ENCODE assay signal across 8 cellular contexts in the genomic region with DNA sequence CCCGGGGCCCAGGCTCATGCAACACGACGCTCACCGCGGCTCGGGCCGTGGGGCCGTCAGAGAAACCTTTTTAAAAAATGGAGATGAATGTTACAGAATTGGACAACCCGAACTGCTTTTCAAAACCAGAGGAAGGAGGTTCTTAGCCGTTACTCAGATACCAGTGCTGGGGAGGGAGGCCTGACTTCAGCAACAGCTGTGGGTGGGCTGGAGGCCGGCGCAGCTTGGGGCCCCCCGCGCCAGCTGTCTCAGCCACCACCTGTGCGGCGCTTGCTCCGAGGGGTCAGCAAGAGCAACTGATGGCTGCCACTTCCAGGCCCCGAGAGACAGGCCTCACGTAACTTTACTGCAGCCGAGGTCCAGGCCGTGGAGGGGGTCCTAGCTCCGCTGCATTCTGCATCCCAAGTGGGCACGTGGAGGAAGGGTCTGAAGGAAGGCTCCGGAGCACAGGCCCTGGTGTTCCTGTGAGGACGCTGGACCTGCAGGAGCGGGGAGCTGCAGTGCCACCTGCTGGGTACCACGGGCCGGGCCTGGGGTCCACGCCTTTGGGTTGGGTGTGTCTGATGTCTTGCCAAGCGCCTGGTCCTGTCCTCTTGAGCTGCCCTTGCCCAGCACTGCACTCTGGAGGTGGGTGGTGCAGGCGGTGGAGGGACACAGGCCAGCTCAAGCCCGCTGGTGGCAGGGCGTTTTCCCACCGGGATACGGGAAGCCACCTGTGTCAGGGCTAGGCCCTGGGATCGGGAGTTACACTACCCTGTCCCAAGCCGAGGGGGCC. TPM values are rescaled to one million over a fixed set of nuclear protein-coding genes. Genes with fewer than 3 reads are reported as not detected.
DNase-seq lines count a peak whose midpoint lies in the region; ATAC-seq and TF ChIP-seq lines count a peak whose summit lies in the region.

No MANE protein-coding gene starts in this region.

- H3K36me3 ChIP-seq in GM06990 (ENCODE audit: control insufficient read depth, insufficient read depth, low read length) (peaks cover 32% of the 10 kb centered on the region), gastrocnemius medialis (peaks cover 0 to 83% of the 10 kb centered on the region in 2 donors)

- no peak for DNase-seq in GM06990 (ENCODE audit: extremely low read depth, insufficient read length)
- DNase-seq in NCI-H1105 treated with DMSO at 0.1 percent for 48 hours (lab: John Stamatoyannopoulos, UW), result peak; percentile 9
- DNase-seq in activated T-cell treated with anti-CD3 and anti-CD28 coated beads, Interleukin-2, amount 50 U/mL, for 48 hours, result peak; percentile 62 to 63
- DNase-seq in Right ventricle myocardium inferior (ENCODE audit: missing footprints), result no peak
- peak; percentile 60 to 88 for DNase-seq in gastrocnemius medialis
- no peak for DNase-seq in cerebellar nuclear complex (lab: John Stamatoyannopoulos, UW)
- DNase-seq in T1000 (lab: John Stamatoyannopoulos, UW), result no peak
- DNase-seq in NCI-H2171 (lab: John Stamatoyannopoulos, UW), result no peak

- no peaks in the 10 kb centered on the region for H3K27me3 ChIP-seq in GM06990 (replicated peaks; ENCODE audit: control insufficient read depth, insufficient read depth, low read length)
- no peaks in the 10 kb centered on the region for H3K27me3 ChIP-seq in gastrocnemius medialis

- ATAC-seq in Right ventricle myocardium inferior (peak; percentile 72), gastrocnemius medialis (peak; percentile 70 to 89)

- no peaks in the 10 kb centered on the region for H3K9me3 ChIP-seq in gastrocnemius medialis

- in situ Hi-C loops in gastrocnemius medialis (cut with MboI; ENCODE audit: low sequenced_read_pairs in 4 of 4), result loop anchor here (5.0 to 25.0 kb wide), 4 partner anchors 50 to 147 kb away; a partner anchor contains a TSS

- TF ChIP-seq POLR2A in gastrocnemius medialis (IDR thresholded peaks at IDR 0.05), result no peak

- H3K4me3 ChIP-seq in GM06990 (replicated peaks; ENCODE audit: low read depth, low read length) (no peak overlapping the region), gastrocnemius medialis (no peak overlapping the region)

- TF ChIP-seq CTCF in GM06990 (IDR thresholded peaks at IDR 0.05; ENCODE audit: insufficient read depth, low read length, poor library complexity, severe bottlenecking) (peak; percentile 50), gastrocnemius medialis (IDR thresholded peaks at IDR 0.05 in 4 of 5, conservative IDR thresholded peaks at IDR 0.05 in 1 of 5) (peak; percentile 57 to 77 (median 68))

- intact Hi-C loops in Right ventricle myocardium inferior (cut with DNase I) (no loop called here), gastrocnemius medialis (cut with DNase I; ENCODE audit: low total_unique reads) (no loop called here)

- H3K27ac ChIP-seq in gastrocnemius medialis, result peak overlapping the region in 2 of 4 donors; percentile 12 to 62

- peaks cover 0 to 10% of the 10 kb centered on the region in 2 donors for H3K4me1 ChIP-seq in gastrocnemius medialis

RNA-seq across cellular contexts. Expression of a gene that starts 9.8 kb away (rescaled TPM):
- 12.5 TPM for total RNA-seq in Right ventricle myocardium inferior
- 10 to 100 TPM; 16.7 to 31.0 (median 24.2) TPM for total RNA-seq in gastrocnemius medialis

RNA-seq across cellular contexts. Expression of a gene that starts 20.9 kb away (rescaled TPM):
- 8.0 TPM for total RNA-seq in Right ventricle myocardium inferior
- 1 to 10 TPM; 4.7 to 8.5 (median 5.3) TPM for total RNA-seq in gastrocnemius medialis

RNA-seq across cellular contexts. Expression of a gene that starts 31.8 kb away (rescaled TPM):
- total RNA-seq in Right ventricle myocardium inferior (102 TPM), gastrocnemius medialis (100 to 1,000 TPM; 176 to 481 (median 267) TPM)

RNA-seq across cellular contexts. Expression of a gene that starts 54.7 kb away (rescaled TPM):
- total RNA-seq in Right ventricle myocardium inferior, result 15.1 TPM
- total RNA-seq in gastrocnemius medialis, result 10 to 100 TPM in 3 of 4 donors, 1 to 10 TPM in 1; 9.3 to 14.5 (median 11.3) TPM

Comparison
In these comparisons a context has a peak if more than half of its experiments do, and no peak if none do; other contexts are left out.
1. DNase-seq: peak in NCI-H1105 treated with DMSO at 0.1 percent for 48 hours (single experiment), activated T-cell treated with anti-CD3 and anti-CD28 coated beads, Interleukin-2, amount 50 U/mL, for 48 hours (2 of 2) and gastrocnemius medialis (2 of 2); none in GM06990 (single experiment), Right ventricle myocardium inferior (single experiment), cerebellar nuclear complex (0 of 2), T1000 (single experiment) and NCI-H2171 (single experiment).